In the genomic region with DNA sequence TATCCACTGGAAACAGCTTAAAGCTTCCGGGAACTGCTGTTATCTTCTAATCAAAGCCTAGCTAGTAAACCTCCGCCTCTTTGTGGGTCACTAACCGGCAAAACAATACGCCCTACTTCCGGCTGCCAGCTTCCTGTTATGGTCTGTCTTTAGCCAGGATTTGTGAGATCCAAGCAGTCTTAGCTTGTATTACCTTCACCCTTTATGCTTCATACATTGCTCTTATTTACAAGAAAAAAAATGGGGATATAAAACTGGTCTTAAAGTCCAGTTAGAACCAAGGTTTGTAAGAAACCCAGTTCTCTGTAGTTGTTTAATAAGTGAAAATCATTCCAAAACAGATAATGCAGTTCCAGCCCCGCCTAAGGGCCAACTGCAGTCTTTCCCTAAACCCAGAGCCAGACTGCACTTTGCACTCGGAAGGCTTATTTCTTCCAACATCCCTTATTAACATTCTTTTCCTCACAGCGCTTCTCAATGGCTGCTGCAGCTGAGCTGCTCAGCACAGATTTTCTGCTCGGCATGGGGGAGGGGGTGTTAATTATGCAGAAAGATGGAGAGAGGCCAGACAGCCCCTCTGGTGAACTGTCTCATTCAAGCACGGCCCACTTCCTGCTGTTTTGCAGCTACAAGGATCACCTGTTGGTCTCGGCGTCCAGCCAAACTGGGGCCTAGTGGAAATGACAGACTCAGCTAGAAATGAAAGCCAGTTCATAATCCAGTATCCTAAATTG, we compare ENCODE assay signal across 8 cellular contexts.
DNase-seq lines count a peak whose midpoint lies in the region; ATAC-seq, FAIRE-seq and TF ChIP-seq lines count a peak whose summit lies in the region.

No MANE protein-coding gene starts in this region.

- peaks cover 0 to 35% (median 26%) of the 10 kb centered on the region in 4 donors for H3K4me1 ChIP-seq in tibial artery

- no peaks in the 10 kb centered on the region for H3K27me3 Mint-ChIP-seq in progenitor cell of endocrine pancreas

- peak overlapping the region; percentile 81 for H3K27ac Mint-ChIP-seq in progenitor cell of endocrine pancreas

- ATAC-seq in GM19372 (IDR thresholded peaks at IDR 0.05; ENCODE audit: low read depth, unreplicated experiment) (peak; percentile 67), HG03571 (IDR thresholded peaks at IDR 0.05; ENCODE audit: unreplicated experiment) (peak; percentile 60), SK-N-SH treated with all-trans-retinoic acid at 6 μM for 48 hours (peak; percentile 87), left ventricle myocardium superior (peak; percentile 87)

- H3K27me3 ChIP-seq in tibial artery: no peaks in the 10 kb centered on the region

- H3K27ac ChIP-seq in tibial artery: peak overlapping the region; percentile 47 to 67

- H3K4me3 ChIP-seq in tibial artery: peak overlapping the region; percentile 1 to 3

- no peaks in the 10 kb centered on the region for H3K9me3 ChIP-seq in tibial artery

- no peaks in the 10 kb centered on the region for H3K36me3 ChIP-seq in tibial artery

- intact Hi-C loops in left ventricle myocardium superior (cut with micrococcal nuclease) (loop anchor here (10.0 kb wide), 1 partner anchor 519 kb away; no protein-coding TSS in a partner anchor), tibial artery (cut with DNase I; ENCODE audit: low total_unique reads) (no loop called here)

- no peaks in the 10 kb centered on the region for H3K9me3 Mint-ChIP-seq in progenitor cell of endocrine pancreas (ENCODE audit: low read depth)

- no peak for TF ChIP-seq CTCF in progenitor cell of endocrine pancreas (IDR thresholded peaks at IDR 0.05; ENCODE audit: unreplicated experiment)
- no peak for TF ChIP-seq CTCF in tibial artery (IDR thresholded peaks at IDR 0.05)

- peak overlapping the region; percentile 25 for H3K4me3 Mint-ChIP-seq in progenitor cell of endocrine pancreas (ENCODE audit: low read depth)

- H3K4me1 Mint-ChIP-seq in progenitor cell of endocrine pancreas (ENCODE audit: low read depth): peaks cover 22% of the 10 kb centered on the region

- DNase-seq in activated naive CD8-positive, alpha-beta T cell treated with anti-CD3 and anti-CD28 coated beads, Interleukin-2, amount 50 U/mL, for 16 hours (ENCODE audit: low read depth, low spot score): peak; percentile 53
- DNase-seq in left ventricle myocardium superior (peak; percentile 89), progenitor cell of endocrine pancreas (ENCODE audit: low spot score, unreplicated experiment) (peak; percentile 11), tibial artery (peak; percentile 74 to 78), RCC 7860 (ENCODE audit: low spot score) (no peak)

- no peak for FAIRE-seq in RCC 7860 (lab: Jason Lieb, UNC)

- H3K36me3 Mint-ChIP-seq in progenitor cell of endocrine pancreas (ENCODE audit: insufficient read depth): no peaks in the 10 kb centered on the region

TF ChIP-seq in SK-N-SH treated with all-trans-retinoic acid at 6 μM for 48 hours, 23 proteins besides CTCF, POLR2A, EP300 and RAD21:
- TF ChIP-seq SNAI2 (CRISPR knock-in tag; IDR thresholded peaks at IDR 0.05) (peak; percentile 66; the same call in 1 of the 2 replicates), TSHZ2 (CRISPR knock-in tag; IDR thresholded peaks at IDR 0.05) (peak; percentile 84), ZNF8 (CRISPR knock-in tag; IDR thresholded peaks at IDR 0.05) (no peak), TCF4 (CRISPR knock-in tag; IDR thresholded peaks at IDR 0.05; ENCODE audit: borderline replicate concordance) (peak; percentile 68; the same call in 1 of the 2 replicates)
TF ChIP-seq in SK-N-SH treated with all-trans-retinoic acid at 6 μM for 48 hours: peak in this region for 3.
